13 cellular contexts compared by ENCODE assay signal in genomic region chr3:187026321-187026678, GRCh38.
A peak's percentile ranks its signal among the peaks of the same experiment; 100 is the strongest.
DNase-seq lines count a peak whose midpoint lies in the region; ATAC-seq and TF ChIP-seq lines count a peak whose summit lies in the region.
"Had no signal": no experiment of that assay in that cellular context is flagged by ENCODE, and none has a peak within 500 bp of the region (broad histone marks: within the 10 kb centered on the region; RNA-seq: fewer than 3 reads in every experiment).

No MANE protein-coding gene starts in this region.

- H3K4me1 Mint-ChIP-seq in CD8-positive, alpha-beta T cell (ENCODE audit: low read depth), result peaks cover 73% of the 10 kb centered on the region
- H3K4me1 Mint-ChIP-seq in GM23338 (peaks cover 24% of the 10 kb centered on the region; the same call in 2 of the 3 replicates), nephron progenitor cell (peaks cover 27% of the 10 kb centered on the region)
- peaks cover 55% of the 10 kb centered on the region for H3K4me1 Mint-ChIP-seq in activated naive CD8-positive, alpha-beta T cell treated with anti-CD3 and anti-CD28 coated beads, Interleukin-2, amount 10 ng/mL, durations not matched to agents 7 days and 5 days

- peak overlapping the region; percentile 97 for H3K27ac Mint-ChIP-seq in CD8-positive, alpha-beta T cell
- H3K27ac Mint-ChIP-seq in GM23338 (no peak overlapping the region), nephron progenitor cell (peak overlapping the region; percentile 89)
- H3K27ac Mint-ChIP-seq in activated naive CD8-positive, alpha-beta T cell treated with anti-CD3 and anti-CD28 coated beads, Interleukin-2, amount 10 ng/mL, durations not matched to agents 7 days and 5 days, result peak overlapping the region; percentile 97
- H3K27ac Mint-ChIP-seq: neural progenitor cell had no signal

- POLR2A ChIA-PET in CD8-positive, alpha-beta T cell (lab: Charles Lee), result interaction anchor here (0.8 to 3.9 kb wide), 15 partner anchors 9 to 243 kb away, joined by 3 to 27 read pairs (median 3); partner anchors contain the start of genes EIF4A2 and ST6GAL1
- POLR2A ChIA-PET in activated naive CD8-positive, alpha-beta T cell treated with anti-CD3 and anti-CD28 coated beads, Interleukin-2, amount 10 ng/mL, durations not matched to agents 7 days and 5 days (lab: Charles Lee), result interaction anchor here (0.8 to 8.9 kb wide), 17 partner anchors 10 to 456 kb away, joined by 3 to 168 read pairs (median 6); partner anchors contain the start of genes DNAJB11, EIF4A2, RPL39L and ST6GAL1

- intact Hi-C loops in CD8-positive, alpha-beta T cell (cut with DNase I, micrococcal nuclease), result loop anchor here (2.0 to 5.0 kb wide), 5 partner anchors 13 to 244 kb away; partner anchors contain the start of genes EIF4A2 (in 1 of the 2), RPL39L (in 1 of the 2) and ST6GAL1 (in 1 of the 2)

- no peaks in the 10 kb centered on the region for H3K9me2 ChIP-seq in GM23338 (ENCODE audit: insufficient read depth)

- no peaks in the 10 kb centered on the region for H3K9me3 ChIP-seq in CD8-positive, alpha-beta T cell (ENCODE audit: low read length)

- TF ChIP-seq CTCF in CD8-positive, alpha-beta T cell (IDR thresholded peaks at IDR 0.05), result no peak
- no peak for TF ChIP-seq CTCF in GM23338 (conservative IDR thresholded peaks at IDR 0.05; ENCODE audit: low read depth in 2 of 2)
- no peak for TF ChIP-seq CTCF in nephron progenitor cell (IDR thresholded peaks at IDR 0.05)

- H3F3A ChIP-seq in GM23338 (replicated peaks; ENCODE audit: low read depth), result no peaks in the 10 kb centered on the region

- H3K4me3 ChIP-seq in CD8-positive, alpha-beta T cell (ENCODE audit: low read depth, low read length), result peak overlapping the region; percentile 71
- H3K4me3 ChIP-seq in GM23338, result no peak overlapping the region
- H3K4me3 ChIP-seq: left ventricle myocardium inferior, neural progenitor cell had no signal

- peak overlapping the region; percentile 83 for H3K4me3 Mint-ChIP-seq in CD8-positive, alpha-beta T cell
- H3K4me3 Mint-ChIP-seq in GM23338 (no peak overlapping the region), nephron progenitor cell (no peak overlapping the region)
- peak overlapping the region; percentile 88 for H3K4me3 Mint-ChIP-seq in activated naive CD8-positive, alpha-beta T cell treated with anti-CD3 and anti-CD28 coated beads, Interleukin-2, amount 10 ng/mL, durations not matched to agents 7 days and 5 days
- H3K4me3 Mint-ChIP-seq: neural progenitor cell had no signal

- CTCF ChIA-PET in CD8-positive, alpha-beta T cell (lab: Charles Lee), result interaction anchor here (0.7 to 4.2 kb wide), 9 partner anchors 13 to 177 kb away, joined by 3 to 23 read pairs (median 6); partner anchors contain the start of gene RPL39L

- no peaks in the 10 kb centered on the region for H3K36me3 ChIP-seq in CD8-positive, alpha-beta T cell (ENCODE audit: insufficient read depth, low read length)
- peaks cover 4% of the 10 kb centered on the region; the same call in 1 of the 2 replicates for H3K36me3 ChIP-seq in GM23338 (ENCODE audit: insufficient read depth)
- H3K36me3 ChIP-seq: neural progenitor cell had no signal

- H3K4me2 ChIP-seq in GM23338, result no peak overlapping the region
- H3K4me2 ChIP-seq: KMS-11, neural progenitor cell had no signal

- H3K27ac ChIP-seq in CD8-positive, alpha-beta T cell (ENCODE audit: low read depth, low read length), result peak overlapping the region; percentile 62
- H3K27ac ChIP-seq in GM23338 (ENCODE audit: low read depth), result peak overlapping the region; percentile 32; the same call in 1 of the 2 replicates
- H3K27ac ChIP-seq: KMS-11, left ventricle myocardium inferior, neural progenitor cell, RWPE1 had no signal

- H3K4me1 ChIP-seq in CD8-positive, alpha-beta T cell (ENCODE audit: insufficient read depth, low read length), result peaks cover 48% of the 10 kb centered on the region
- 0 out of 2 replicates have a peak, but pooled peaks cover 3% of the 10 kb centered on the region for H3K4me1 ChIP-seq in GM23338 (ENCODE audit: insufficient read depth)

- H3K27me3 ChIP-seq in CD8-positive, alpha-beta T cell (ENCODE audit: insufficient read depth, low read length), result no peaks in the 10 kb centered on the region
- H3K27me3 ChIP-seq in GM23338 (ENCODE audit: insufficient read depth), result no peaks in the 10 kb centered on the region
- H3K27me3 ChIP-seq: neural progenitor cell had no signal

- H3K27me3 Mint-ChIP-seq in CD8-positive, alpha-beta T cell (ENCODE audit: low read depth), result no peaks in the 10 kb centered on the region
- H3K27me3 Mint-ChIP-seq in GM23338 (ENCODE audit: insufficient read depth, low read depth, poor library complexity) (peaks cover 4% of the 10 kb centered on the region), nephron progenitor cell (ENCODE audit: low read depth, poor library complexity) (peaks cover 4% of the 10 kb centered on the region)
- H3K27me3 Mint-ChIP-seq in activated naive CD8-positive, alpha-beta T cell treated with anti-CD3 and anti-CD28 coated beads, Interleukin-2, amount 10 ng/mL, durations not matched to agents 7 days and 5 days, result no peaks in the 10 kb centered on the region

- H4K20me1 ChIP-seq in GM23338 (replicated peaks; ENCODE audit: insufficient read depth), result peaks cover 4% of the 10 kb centered on the region

- no peaks in the 10 kb centered on the region for H3K9me3 Mint-ChIP-seq in CD8-positive, alpha-beta T cell
- H3K9me3 Mint-ChIP-seq in GM23338 (no peaks in the 10 kb centered on the region), nephron progenitor cell (peaks cover 3% of the 10 kb centered on the region)
- H3K9me3 Mint-ChIP-seq in activated naive CD8-positive, alpha-beta T cell treated with anti-CD3 and anti-CD28 coated beads, Interleukin-2, amount 10 ng/mL, durations not matched to agents 7 days and 5 days, result no peaks in the 10 kb centered on the region
- H3K9me3 Mint-ChIP-seq: neural progenitor cell had no signal

- no peak overlapping the region for H2AFZ ChIP-seq in GM23338
- H2AFZ ChIP-seq: neural progenitor cell had no signal

- H3K36me3 Mint-ChIP-seq in CD8-positive, alpha-beta T cell, result peaks cover 29% of the 10 kb centered on the region
- H3K36me3 Mint-ChIP-seq in GM23338 (ENCODE audit: low read depth) (peaks cover 38% of the 10 kb centered on the region), nephron progenitor cell (ENCODE audit: low read depth) (peaks cover 60% of the 10 kb centered on the region)
- H3K36me3 Mint-ChIP-seq in activated naive CD8-positive, alpha-beta T cell treated with anti-CD3 and anti-CD28 coated beads, Interleukin-2, amount 10 ng/mL, durations not matched to agents 7 days and 5 days, result peaks cover 44% of the 10 kb centered on the region

- H3K79me2 ChIP-seq in GM23338 (replicated peaks; ENCODE audit: insufficient read depth), result peaks cover 11% of the 10 kb centered on the region

- no peak for ATAC-seq in CD8-positive, alpha-beta T cell
- no peak for ATAC-seq in GM23338
- no peak for ATAC-seq in activated naive CD8-positive, alpha-beta T cell treated with anti-CD3 and anti-CD28 coated beads, Interleukin-2, amount 10 ng/mL, durations not matched to agents 7 days and 5 days (ENCODE audit: low read depth)
- ATAC-seq in GM21529 (IDR thresholded peaks at IDR 0.05; ENCODE audit: unreplicated experiment), result no peak
- ATAC-seq in GM18907 (IDR thresholded peaks at IDR 0.05; ENCODE audit: unreplicated experiment), result no peak

- no peak for DNase-seq in CD8-positive, alpha-beta T cell
- DNase-seq in GM23338 (ENCODE audit: low spot score) (no peak), nephron progenitor cell (no peak), cerebellar nuclear complex (lab: John Stamatoyannopoulos, UW) (no peak)
- DNase-seq in activated naive CD8-positive, alpha-beta T cell treated with anti-CD3 and anti-CD28 coated beads, Interleukin-2, amount 10 ng/mL, durations not matched to agents 7 days and 5 days, result no peak
- DNase-seq: left ventricle myocardium inferior, NCI-H1694, NCI-H526 had no signal

TF ChIP-seq in GM23338, 12 proteins besides CTCF, POLR2A, EP300 and RAD21 (continues in another document):
- no peak for TF ChIP-seq EZH2phosphoT487 (IDR thresholded peaks at IDR 0.05; ENCODE audit: unreplicated experiment)
- no peak for TF ChIP-seq ETS1 (IDR thresholded peaks at IDR 0.05)
- TF ChIP-seq REST (IDR thresholded peaks at IDR 0.05; ENCODE audit: unreplicated experiment), result no peak

Comparison
In these comparisons a context has a peak if more than half of its experiments do, and no peak if none do; other contexts are left out.
1. H3K4me3 Mint-ChIP-seq: peak in CD8-positive, alpha-beta T cell (single experiment) and activated naive CD8-positive, alpha-beta T cell treated with anti-CD3 and anti-CD28 coated beads, Interleukin-2, amount 10 ng/mL, durations not matched to agents 7 days and 5 days (single experiment); none in GM23338 (single experiment) and nephron progenitor cell (single experiment).